17 cellular contexts compared by ENCODE assay signal in the genomic region with DNA sequence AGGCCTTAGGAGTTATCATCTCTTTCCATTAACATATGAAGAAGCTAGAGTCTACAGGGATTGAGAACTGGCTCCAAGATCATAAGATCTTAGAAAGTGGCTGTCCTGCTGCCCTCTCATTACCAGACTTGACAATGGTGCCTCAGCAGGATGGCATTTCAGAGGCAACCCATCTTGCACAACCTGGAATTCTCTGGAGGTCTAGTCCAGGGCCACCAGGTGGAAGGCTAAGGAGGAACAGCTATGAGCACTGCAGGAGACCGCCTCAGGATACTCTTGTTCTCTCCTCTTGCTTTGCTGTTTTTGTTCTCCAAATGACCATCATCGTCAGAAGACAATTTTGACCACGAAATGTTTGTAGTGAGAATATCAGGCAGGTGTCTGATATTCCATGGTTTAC.
DNase-seq lines count a peak whose midpoint lies in the region; ATAC-seq, FAIRE-seq and TF ChIP-seq lines count a peak whose summit lies in the region.
"Had no signal": no experiment of that assay in that cellular context is flagged by ENCODE, and none has a peak within 500 bp of the region (broad histone marks: within the 10 kb centered on the region; RNA-seq: fewer than 3 reads in every experiment).

No MANE protein-coding gene starts in this region.

- H4K5ac ChIP-seq in H9 (ENCODE audit: insufficient read length, low read depth, low read length) (no peak overlapping the region), H1 (ENCODE audit: insufficient read length, low read depth, low read length) (no peak overlapping the region)

- H2BK120ac ChIP-seq in H9 (ENCODE audit: low read depth, low read length, poor library complexity, severe bottlenecking) (no peak overlapping the region), H1 (replicated peaks; ENCODE audit: low read depth, low read length) (no peak overlapping the region)

- H4K20me1 ChIP-seq in H9 (ENCODE audit: control insufficient read depth, insufficient read depth, insufficient read length) (no peaks in the 10 kb centered on the region), H1 (replicated peaks in 1 of 2; ENCODE audit: control insufficient read depth in 1 of 2, insufficient read depth in 2 of 2, low read length in 2 of 2) (no peaks in the 10 kb centered on the region)

- H2AFZ ChIP-seq in H9 (ENCODE audit: low read length) (no peak overlapping the region), H1 (ENCODE audit: low read length) (no peak overlapping the region)
- H2AFZ ChIP-seq: GM23248 had no signal

- H3K56ac ChIP-seq in H9 (ENCODE audit: insufficient read length, low read depth, low read length), result no peak overlapping the region
- no peak overlapping the region for H3K56ac ChIP-seq in H1 (replicated peaks; ENCODE audit: insufficient read length, low read depth, low read length)

- no peak for DNase-seq in H9
- DNase-seq in NCI-H69 (lab: John Stamatoyannopoulos, UW), result peak; percentile 43
- DNase-seq in H1 (ENCODE audit: low read depth in 1 of 2, low spot score in 2 of 2), result no peak
- no peak for DNase-seq in stimulated activated naive B cell treated with anti-CD40 and anti-IgM and Interleukin-4, amounts not matched to agents 10 μg/mL and 1 μg/mL and 100 μg/mL, for 72 hours
- no peak for DNase-seq in stimulated activated naive CD4-positive, alpha-beta T cell treated with Interleukin-2 at 50 U/mL for 16 hours (lab: John Stamatoyannopoulos, UW)
- DNase-seq in omental fat pad (ENCODE audit: low spot score), result no peak
- no peak for DNase-seq in activated T-cell treated with anti-CD3 and anti-CD28 coated beads for 4 hours
- DNase-seq: C1 segment of cervical spinal cord; Calu3; CD4-positive, alpha-beta T cell; DMS153; DMS79 treated with DMSO at 0.1 percent for 48 hours; EL; GM23248 had no signal

- no peak overlapping the region for H3K4ac ChIP-seq in H9 (ENCODE audit: low read depth, low read length)
- no peak overlapping the region for H3K4ac ChIP-seq in H1 (replicated peaks; ENCODE audit: insufficient read length, low read depth, low read length)

- TF ChIP-seq CTCF in H9 (conservative IDR thresholded peaks at IDR 0.05), result no peak
- peak in 1 of 3 experiments; percentile 7; a peak in 1 of 4 replicates for TF ChIP-seq CTCF in H1 (IDR thresholded peaks at IDR 0.05; ENCODE audit: control extremely low read depth in 1 of 3, insufficient read depth in 1 of 3, low read depth in 1 of 3, low read length in 3 of 3)
- TF ChIP-seq CTCF in omental fat pad (IDR thresholded peaks at IDR 0.05), result no peak

- H3K4me1 Mint-ChIP-seq in H9, result peaks cover 5 to 13% of the 10 kb centered on the region in 2 experiments; a peak in 3 of 4 replicates
- no peaks in the 10 kb centered on the region for H3K4me1 Mint-ChIP-seq in stimulated activated naive B cell treated with anti-CD40 and anti-IgM and Interleukin-4, amounts not matched to agents 10 μg/mL and 1 μg/mL and 100 μg/mL, for 72 hours
- H3K4me1 Mint-ChIP-seq: B cell had no signal

- no peak; a peak in 1 of 4 replicates for TF ChIP-seq RAD21 in H1 (IDR thresholded peaks at IDR 0.05 in 1 of 2, conservative IDR thresholded peaks at IDR 0.05 in 1 of 2; ENCODE audit: low read depth in 2 of 2, low read length in 2 of 2)

- H3T11ph ChIP-seq in H9 (ENCODE audit: low read length), result no peak overlapping the region

- no peak overlapping the region for H2AK5ac ChIP-seq in H9 (ENCODE audit: insufficient read length, low read length)
- H2AK5ac ChIP-seq in H1 (ENCODE audit: low read depth, low read length), result no peak overlapping the region

- no peak for ATAC-seq in stimulated activated naive B cell treated with anti-CD40 and anti-IgM and Interleukin-4, amounts not matched to agents 10 μg/mL and 1 μg/mL and 100 μg/mL, for 72 hours (replicated peaks)
- ATAC-seq in omental fat pad (ENCODE audit: low FRiP score), result no peak

- CTCF ChIA-PET in H1 (lab: Charles Lee; ENCODE audit: partially characterized antibody), result interaction anchor here (2.0 kb wide), 1 partner anchor 34 kb away, joined by 4 read pairs; no protein-coding TSS in a partner anchor

- no peak for TF ChIP-seq EP300 in H1 (IDR thresholded peaks at IDR 0.05; ENCODE audit: borderline replicate concordance in 1 of 2, low read depth in 2 of 2, low read length in 2 of 2)

- H2BK20ac ChIP-seq in H9 (ENCODE audit: low read depth, low read length, poor library complexity, severe bottlenecking), result no peak overlapping the region
- H2BK20ac ChIP-seq in H1 (ENCODE audit: low read length), result no peak overlapping the region

- H3K18ac ChIP-seq in H9 (ENCODE audit: insufficient read length, low read depth, low read length), result no peak overlapping the region
- no peak overlapping the region for H3K18ac ChIP-seq in H1 (ENCODE audit: extremely low read depth, low read length)

- no peak overlapping the region for H2BK15ac ChIP-seq in H9 (ENCODE audit: low read depth, low read length)
- no peak overlapping the region for H2BK15ac ChIP-seq in H1 (ENCODE audit: low read length)

- H3K14ac ChIP-seq in H9 (ENCODE audit: insufficient read depth, low read length) (0 out of 2 replicates have a peak overlapping the region, but pooled peaks have one; percentile 65), H1 (ENCODE audit: insufficient read length) (no peak overlapping the region)

- no peak overlapping the region for H3K4me3 Mint-ChIP-seq in H9
- H3K4me3 Mint-ChIP-seq in stimulated activated naive B cell treated with anti-CD40 and anti-IgM and Interleukin-4, amounts not matched to agents 10 μg/mL and 1 μg/mL and 100 μg/mL, for 72 hours, result no peak overlapping the region
- H3K4me3 Mint-ChIP-seq: B cell; CD4-positive, alpha-beta T cell had no signal

- H3K9me3 ChIP-seq in H9 (ENCODE audit: control insufficient read depth, low read depth, low read length), result no peaks in the 10 kb centered on the region
- H3K9me3 ChIP-seq in H1 (ENCODE audit: insufficient read depth in 2 of 2, low read depth in 1 of 2, low read length in 1 of 2), result no peaks in the 10 kb centered on the region
- H3K9me3 ChIP-seq: HAP-1 had no signal

- no peak overlapping the region for H2BK12ac ChIP-seq in H9 (ENCODE audit: insufficient read length, low read depth, low read length)
- no peak overlapping the region for H2BK12ac ChIP-seq in H1 (ENCODE audit: low read depth, low read length)

- H3K4me1 ChIP-seq in H9 (ENCODE audit: insufficient read depth, low read length), result no peaks in the 10 kb centered on the region; the same call in 1 of the 2 replicates
- no peaks in the 10 kb centered on the region; a peak in 1 of 7 replicates for H3K4me1 ChIP-seq in H1 (replicated peaks in 1 of 4; ENCODE audit: control insufficient read depth in 3 of 4, insufficient read depth in 4 of 4, low read length in 3 of 4)

- no CpG with 5 or more reads among the region's 3 CpGs for WGBS in H9 (ENCODE audit: extremely low coverage, insufficient read length, low lambda C conversion rate)
- WGBS in H1 (ENCODE audit: extremely low coverage in 1 of 2, insufficient coverage in 1 of 2, insufficient read length in 1 of 2, insufficient replicate concordance in 2 of 2, low coverage in 1 of 2, low lambda C conversion rate in 2 of 2, missing lambda C conversion rate in 1 of 2), 2 experiments, result 94% methylated on average over 3 of the region's 3 CpGs; no CpG with 5 or more reads in 1 of the 2 experiments

- H3K27me3 ChIP-seq in H9 (ENCODE audit: insufficient read depth, low read length) (no peaks in the 10 kb centered on the region), H1 (replicated peaks in 1 of 4; ENCODE audit: control insufficient read depth in 3 of 4, extremely low read depth in 1 of 4, insufficient read depth in 3 of 4, low read length in 3 of 4) (no peaks in the 10 kb centered on the region)

- no peak overlapping the region for H3K4me3 ChIP-seq in H1 (ENCODE audit: extremely low read depth in 1 of 4, insufficient read depth in 2 of 4, low read depth in 3 of 4, low read length in 4 of 4)
- H3K4me3 ChIP-seq: GM23248, HAP-1 had no signal

- no peaks in the 10 kb centered on the region for H3K79me2 ChIP-seq in H9 (ENCODE audit: insufficient read depth, low read length)
- no peaks in the 10 kb centered on the region for H3K79me2 ChIP-seq in H1 (ENCODE audit: control insufficient read depth in 1 of 2, insufficient read depth in 2 of 2, low read length in 2 of 2)

- H3K9ac ChIP-seq in H9 (ENCODE audit: extremely low read depth, insufficient read length, low read length) (no peak overlapping the region), H1 (replicated peaks in 1 of 4; ENCODE audit: extremely low read depth in 1 of 4, low read depth in 3 of 4, low read length in 3 of 4) (no peak overlapping the region)
- H3K9ac ChIP-seq: GM23248 had no signal

- H3K9me3 Mint-ChIP-seq in H9, result peaks cover 0 to under 1% of the 10 kb centered on the region in 2 experiments; a peak in 1 of 5 replicates
- H3K9me3 Mint-ChIP-seq in stimulated activated naive B cell treated with anti-CD40 and anti-IgM and Interleukin-4, amounts not matched to agents 10 μg/mL and 1 μg/mL and 100 μg/mL, for 72 hours, result peaks cover under 1% of the 10 kb centered on the region in 2 donors

- no peak overlapping the region for H3K27ac Mint-ChIP-seq in H9
- peak overlapping the region; percentile 21 for H3K27ac Mint-ChIP-seq in stimulated activated naive B cell treated with anti-CD40 and anti-IgM and Interleukin-4, amounts not matched to agents 10 μg/mL and 1 μg/mL and 100 μg/mL, for 72 hours
- H3K27ac Mint-ChIP-seq: B cell; CD4-positive, alpha-beta T cell had no signal

- no peak overlapping the region for H3K27ac ChIP-seq in H9 (ENCODE audit: insufficient read length, low read depth, low read length)
- no peak overlapping the region for H3K27ac ChIP-seq in H1 (ENCODE audit: low read depth, low read length)
- H3K27ac ChIP-seq: GM23248 had no signal

- POLR2A ChIA-PET in H1 (lab: Charles Lee; ENCODE audit: partially characterized antibody), result no interaction called here

- no peak overlapping the region for H3K23ac ChIP-seq in H9 (ENCODE audit: insufficient read length, low read depth, low read length)
- H3K23ac ChIP-seq in H1 (ENCODE audit: insufficient read length), result no peak overlapping the region

- H2BK5ac ChIP-seq in H9 (ENCODE audit: insufficient read length, low read length) (no peak overlapping the region), H1 (ENCODE audit: low read depth, low read length) (no peak overlapping the region)

- H3K4me2 ChIP-seq in H9 (ENCODE audit: insufficient read depth, insufficient read length, low read length), result no peak overlapping the region
- no peak overlapping the region for H3K4me2 ChIP-seq in H1 (ENCODE audit: insufficient read depth in 1 of 2, low read depth in 2 of 2, low read length in 2 of 2)

- H3K79me1 ChIP-seq in H9 (ENCODE audit: insufficient read depth, low read depth, low read length, poor library complexity, severe bottlenecking) (no peaks in the 10 kb centered on the region), H1 (ENCODE audit: low read depth, low read length) (no peaks in the 10 kb centered on the region)

- FAIRE-seq in H1 (lab: Jason Lieb, UNC), result no peak
- FAIRE-seq: GM12891 had no signal

- H3K23me2 ChIP-seq in H9 (ENCODE audit: insufficient read length, low read depth, low read length, poor library complexity, severe bottlenecking) (no peaks in the 10 kb centered on the region), H1 (ENCODE audit: low read depth, low read length) (no peaks in the 10 kb centered on the region; the same call in 1 of the 2 replicates)

- no peak overlapping the region for H4K91ac ChIP-seq in H9 (ENCODE audit: insufficient read length, low read depth, low read length)
- no peak overlapping the region for H4K91ac ChIP-seq in H1 (replicated peaks; ENCODE audit: insufficient read length, low read length)

- H3K36me3 ChIP-seq in H1 (ENCODE audit: control insufficient read depth in 2 of 4, insufficient read depth in 4 of 4, low read length in 3 of 4), result no peaks in the 10 kb centered on the region
- H3K36me3 ChIP-seq: HAP-1 had no signal

- TF ChIP-seq POLR2A in H1 (IDR thresholded peaks at IDR 0.05; ENCODE audit: control extremely low read depth in 1 of 2, low read depth in 2 of 2, low read length in 2 of 2), result no peak

- H3K27me3 Mint-ChIP-seq in H9 (ENCODE audit: low read depth), result peaks cover 1% of the 10 kb centered on the region; the same call in 1 of the 2 replicates
- no peaks in the 10 kb centered on the region for H3K27me3 Mint-ChIP-seq in stimulated activated naive B cell treated with anti-CD40 and anti-IgM and Interleukin-4, amounts not matched to agents 10 μg/mL and 1 μg/mL and 100 μg/mL, for 72 hours
- H3K27me3 Mint-ChIP-seq: B cell; CD4-positive, alpha-beta T cell had no signal

- no peak overlapping the region for H4K8ac ChIP-seq in H9 (replicated peaks; ENCODE audit: insufficient read length, low read depth, low read length)
- no peak overlapping the region for H4K8ac ChIP-seq in H1 (ENCODE audit: extremely low read depth, insufficient read depth, low read length)

- peaks cover 0 to under 1% (median under 1%) of the 10 kb centered on the region in 3 experiments; a peak in 2 of 7 replicates for H3K36me3 Mint-ChIP-seq in H9 (ENCODE audit: insufficient read depth in 1 of 3, low read depth in 3 of 3)
- H3K36me3 Mint-ChIP-seq in stimulated activated naive B cell treated with anti-CD40 and anti-IgM and Interleukin-4, amounts not matched to agents 10 μg/mL and 1 μg/mL and 100 μg/mL, for 72 hours, result peaks cover 5 to 6% of the 10 kb centered on the region in 2 donors
